Comparison of ENCODE assay signal across 18 cellular contexts in genomic region chr1:43764581-43764980, GRCh38. TPM values are rescaled to one million over a fixed set of nuclear protein-coding genes. Genes with fewer than 3 reads are reported as not detected.
DNase-seq lines count a peak whose midpoint lies in the region; ATAC-seq and TF ChIP-seq lines count a peak whose summit lies in the region.
"Had no signal": no experiment of that assay in that cellular context is flagged by ENCODE, and none has a peak within 500 bp of the region (broad histone marks: within the 10 kb centered on the region; RNA-seq: fewer than 3 reads in every experiment).

No MANE protein-coding gene starts in this region.

- peak overlapping the region; percentile 42 for H4K8ac ChIP-seq in mesenchymal stem cell (ENCODE audit: low read length)

- H2BK15ac ChIP-seq in mesenchymal stem cell (ENCODE audit: low read depth, poor library complexity, severe bottlenecking), result no peak overlapping the region

- H3K9ac ChIP-seq in mesenchymal stem cell (ENCODE audit: low read length), result no peak overlapping the region

- H3K4me2 ChIP-seq in mesenchymal stem cell (ENCODE audit: low read length, poor library complexity, severe bottlenecking), result no peak overlapping the region

- H3K36me3 ChIP-seq in BE2C (no peaks in the 10 kb centered on the region), mesenchymal stem cell (ENCODE audit: control insufficient read depth in 1 of 2, insufficient read depth in 2 of 2, low read depth in 1 of 2, low read length in 2 of 2) (peaks cover 0 to 2% of the 10 kb centered on the region in 2 experiments)

- H2AFZ ChIP-seq in mesenchymal stem cell (ENCODE audit: low read depth, low read length), result peak overlapping the region; percentile 66

- H3K27me3 ChIP-seq in BE2C (no peaks in the 10 kb centered on the region), mesenchymal stem cell (ENCODE audit: control insufficient read depth in 1 of 2, insufficient read depth in 1 of 2, low read length in 2 of 2) (no peaks in the 10 kb centered on the region)
- H3K27me3 ChIP-seq: SJSA1 had no signal

- no peak for ATAC-seq in HG03521 (IDR thresholded peaks at IDR 0.05; ENCODE audit: unreplicated experiment)
- no peak for ATAC-seq in GM18870 (IDR thresholded peaks at IDR 0.05; ENCODE audit: unreplicated experiment)
- ATAC-seq: activated CD4-positive, alpha-beta T cell treated with anti-CD3 and anti-CD28 coated beads for 36 hours; activated CD8-positive, alpha-beta memory T cell treated with anti-CD3 and anti-CD28 coated beads, Interleukin-2, amount 10 ng/mL, durations not matched to agents 7 days and 5 days had no signal

- 95% methylated on average over 6 of the region's 6 CpGs for WGBS in mesenchymal stem cell

- H3K27ac ChIP-seq in mesenchymal stem cell (ENCODE audit: low read length, poor library complexity, severe bottlenecking), result no peak overlapping the region
- H3K27ac ChIP-seq: SJSA1 had no signal

- H3K4me1 ChIP-seq in BE2C, result no peaks in the 10 kb centered on the region
- H3K4me1 ChIP-seq in mesenchymal stem cell (ENCODE audit: control insufficient read depth, insufficient read depth, low read depth, low read length), result peaks cover 1% of the 10 kb centered on the region
- H3K4me1 ChIP-seq: Caco-2 had no signal

- peak overlapping the region in 1 of 2 experiments; percentile 25 for H3K4ac ChIP-seq in mesenchymal stem cell (ENCODE audit: low read depth in 1 of 2, low read length in 2 of 2)

- H3K4me3 ChIP-seq in BE2C (ENCODE audit: low read depth, low read length) (no peak overlapping the region), mesenchymal stem cell (ENCODE audit: insufficient read depth in 1 of 2, low read depth in 1 of 2, low read length in 2 of 2) (no peak overlapping the region)
- H3K4me3 ChIP-seq: K562, SJSA1 had no signal

- no peak overlapping the region for H4K91ac ChIP-seq in mesenchymal stem cell (ENCODE audit: low read length)

- H3K18ac ChIP-seq in mesenchymal stem cell (ENCODE audit: low read depth in 1 of 2, low read length in 2 of 2), result no peak overlapping the region

- H3K14ac ChIP-seq in mesenchymal stem cell (ENCODE audit: low read length in 2 of 2), result no peak overlapping the region

- peaks cover 29% of the 10 kb centered on the region for H3K79me1 ChIP-seq in mesenchymal stem cell (replicated peaks; ENCODE audit: low read length, poor library complexity, severe bottlenecking)

- H2AK5ac ChIP-seq in mesenchymal stem cell (ENCODE audit: low read length, severe bottlenecking), result peak overlapping the region; percentile 65

- TF ChIP-seq CTCF in BE2C (IDR thresholded peaks at IDR 0.05; ENCODE audit: low read depth, low read length), result no peak

- H2BK5ac ChIP-seq in mesenchymal stem cell (ENCODE audit: low read depth, low read length, poor library complexity, severe bottlenecking), result no peak overlapping the region

- H2BK120ac ChIP-seq in mesenchymal stem cell (ENCODE audit: low read depth, low read length), result no peak overlapping the region

- DNase-seq in BE2C, result peak; percentile 9
- peak; percentile 17 for DNase-seq in MV-4-11 (lab: John Stamatoyannopoulos, UW)
- DNase-seq in SHP77 (lab: John Stamatoyannopoulos, UW), result peak; percentile 66 to 80
- DNase-seq in mesenchymal stem cell, result no peak
- DNase-seq in NK-92 treated with Interleukin-12 subunit alpha and Interleukin-12 subunit beta, amount 100 ng/mL, for 24 hours (lab: John Stamatoyannopoulos, UW), result no peak
- no peak for DNase-seq in epidermal melanocyte (ENCODE audit: insufficient read length, low spot score)
- DNase-seq: activated CD4-positive, alpha-beta T cell treated with anti-CD3 and anti-CD28 coated beads for 36 hours; activated CD8-positive, alpha-beta memory T cell treated with anti-CD3 and anti-CD28 coated beads, Interleukin-2, amount 10 ng/mL, durations not matched to agents 7 days and 5 days; Caco-2; effector CD4-positive, alpha-beta T cell; hippocampal formation; NCI-H1105 treated with DMSO at 0.1 percent for 48 hours; NCI-H2227 treated with DMSO at 0.1 percent for 48 hours; T-helper 9 cell had no signal

- peak overlapping the region in 1 of 2 experiments; percentile 10 for H3K23ac ChIP-seq in mesenchymal stem cell (ENCODE audit: low read length in 2 of 2)

- peak overlapping the region in 1 of 2 experiments; percentile 63 for H2BK12ac ChIP-seq in mesenchymal stem cell (ENCODE audit: low read length in 2 of 2)

- no peaks in the 10 kb centered on the region for H3K9me3 ChIP-seq in BE2C
- H3K9me3 ChIP-seq in mesenchymal stem cell (ENCODE audit: control insufficient read depth, low read length), result no peaks in the 10 kb centered on the region
- H3K9me3 ChIP-seq: Caco-2, SJSA1 had no signal

RNA-seq across cellular contexts. Expression of gene ST3GAL3, which starts 57.2 kb away (rescaled TPM):
- polyA plus RNA-seq in BE2C (2012; ENCODE audit: insufficient read depth, insufficient read length, low read depth), result 16.9 TPM
- polyA plus RNA-seq in mesenchymal stem cell (2013, experiment 1 of 2), result 8.2 TPM
- polyA plus RNA-seq in mesenchymal stem cell (2013, experiment 2 of 2), result 8.4 TPM

Comparison
In these comparisons a context has a peak if more than half of its experiments do, and no peak if none do; other contexts are left out.
1. DNase-seq: peak in BE2C (single experiment), MV-4-11 (single experiment) and SHP77 (2 of 2); none in mesenchymal stem cell (single experiment), NK-92 treated with Interleukin-12 subunit alpha and Interleukin-12 subunit beta, amount 100 ng/mL, for 24 hours (single experiment) and epidermal melanocyte (single experiment).